ENCODE assay signal across 19 cellular contexts in genomic region chr16:2967721-2968161, GRCh38. TPM values are rescaled to one million over a fixed set of nuclear protein-coding genes. Genes with fewer than 3 reads are reported as not detected.
DNase-seq lines count a peak whose midpoint lies in the region; ATAC-seq and TF ChIP-seq lines count a peak whose summit lies in the region.
"Had no signal": no experiment of that assay in that cellular context is flagged by ENCODE, and none has a peak within 500 bp of the region (broad histone marks: within the 10 kb centered on the region; RNA-seq: fewer than 3 reads in every experiment).

No MANE protein-coding gene starts in this region.

- H3K27ac Mint-ChIP-seq in CD4-positive, CD25-positive, alpha-beta regulatory T cell = no peak overlapping the region
- H3K27ac Mint-ChIP-seq in GM23338 (no peak overlapping the region), mesothelial cell of epicardium (no peak overlapping the region)
- H3K27ac Mint-ChIP-seq in activated T-helper 17 cell treated with anti-CD3 and anti-CD28 coated beads, Interleukin-2, amount 50 U/mL, for 72 hours = no peak overlapping the region
- no peak overlapping the region for H3K27ac Mint-ChIP-seq in naive thymus-derived CD8-positive, alpha-beta T cell

- peaks cover 74% of the 10 kb centered on the region for H3K4me1 ChIP-seq in CD4-positive, CD25-positive, alpha-beta regulatory T cell (ENCODE audit: control insufficient read depth, insufficient read depth, low read length, poor library complexity, severe bottlenecking)
- H3K4me1 ChIP-seq in GM23338 (ENCODE audit: insufficient read depth) (peaks cover 20% of the 10 kb centered on the region; the same call in 1 of the 2 replicates), gastrocnemius medialis (peaks cover 16 to 45% of the 10 kb centered on the region in 2 donors)

- H3K9me3 ChIP-seq in CD4-positive, CD25-positive, alpha-beta regulatory T cell (ENCODE audit: control insufficient read depth in 2 of 2, low read length in 2 of 2) = no peaks in the 10 kb centered on the region
- no peaks in the 10 kb centered on the region for H3K9me3 ChIP-seq in gastrocnemius medialis
- H3K9me3 ChIP-seq: BE2C, tibial artery had no signal

- DNase-seq in CD4-positive, CD25-positive, alpha-beta regulatory T cell = no peak
- no peak for DNase-seq in GM23338 (ENCODE audit: low spot score)
- no peak for DNase-seq in naive thymus-derived CD8-positive, alpha-beta T cell
- DNase-seq in gastrocnemius medialis = no peak
- DNase-seq in NCI-H2081 (lab: John Stamatoyannopoulos, UW) = no peak
- DNase-seq in NCI-H345 (lab: John Stamatoyannopoulos, UW) = no peak
- DNase-seq in mesothelial cell of epicardium (ENCODE audit: low spot score in 2 of 2, unreplicated experiment in 2 of 2) = no peak
- DNase-seq: activated CD4-positive, CD25-positive, alpha-beta regulatory T cell; BE2C; DND-41; NCI-H187 treated with DMSO at 0.1 percent for 48 hours; NCI-H524; retina; SW 1271; tibial artery had no signal

- H3K36me3 ChIP-seq in CD4-positive, CD25-positive, alpha-beta regulatory T cell (ENCODE audit: control insufficient read depth, insufficient read depth, low read length) = no peaks in the 10 kb centered on the region
- H3K36me3 ChIP-seq in GM23338 (ENCODE audit: insufficient read depth) (no peaks in the 10 kb centered on the region), gastrocnemius medialis (no peaks in the 10 kb centered on the region)
- H3K36me3 ChIP-seq: tibial artery had no signal

- peak overlapping the region; percentile 68 to 87 (median 82) for H3K4me3 Mint-ChIP-seq in CD4-positive, CD25-positive, alpha-beta regulatory T cell
- peak overlapping the region; percentile 68; the same call in 2 of the 3 replicates for H3K4me3 Mint-ChIP-seq in GM23338
- H3K4me3 Mint-ChIP-seq in activated T-helper 17 cell treated with anti-CD3 and anti-CD28 coated beads, Interleukin-2, amount 50 U/mL, for 72 hours = peak overlapping the region; percentile 84
- peak overlapping the region in 8 of 10 donors; percentile 62 to 83 (median 73) for H3K4me3 Mint-ChIP-seq in naive thymus-derived CD8-positive, alpha-beta T cell
- H3K4me3 Mint-ChIP-seq in mesothelial cell of epicardium = no peak overlapping the region

- no peaks in the 10 kb centered on the region for H3K27me3 ChIP-seq in CD4-positive, CD25-positive, alpha-beta regulatory T cell (ENCODE audit: control insufficient read depth, insufficient read depth, low read length)
- H3K27me3 ChIP-seq in GM23338 (ENCODE audit: insufficient read depth) (peaks cover 45% of the 10 kb centered on the region), gastrocnemius medialis (peaks cover 54 to 56% (median 56%) of the 10 kb centered on the region in 3 donors)
- H3K27me3 ChIP-seq: BE2C had no signal

- no peak for ATAC-seq in CD4-positive, CD25-positive, alpha-beta regulatory T cell (ENCODE audit: low read depth in 2 of 2)
- ATAC-seq in GM23338 = no peak
- ATAC-seq in activated T-helper 17 cell treated with anti-CD3 and anti-CD28 coated beads, Interleukin-2, amount 50 U/mL, for 72 hours (replicated peaks) = no peak
- no peak for ATAC-seq in naive thymus-derived CD8-positive, alpha-beta T cell
- no peak for ATAC-seq in gastrocnemius medialis
- ATAC-seq: Panc1 had no signal

- POLR2A ChIA-PET in naive thymus-derived CD8-positive, alpha-beta T cell (lab: Charles Lee) = interaction anchor here (0.9 to 2.2 kb wide), 3 partner anchors 10 to 52 kb away, joined by 3 to 14 read pairs (median 3); partner anchors contain the start of genes PKMYT1 and TNFRSF12A

- H3F3A ChIP-seq in GM23338 (replicated peaks; ENCODE audit: low read depth) = peaks cover 36% of the 10 kb centered on the region

- TF ChIP-seq POLR2A in gastrocnemius medialis (IDR thresholded peaks at IDR 0.05) = no peak

- no peak overlapping the region for H3K4me3 ChIP-seq in CD4-positive, CD25-positive, alpha-beta regulatory T cell (ENCODE audit: low read depth, low read length)
- H3K4me3 ChIP-seq in GM23338 (peak overlapping the region; percentile 94), gastrocnemius medialis (no peak overlapping the region)

- in situ Hi-C loops in gastrocnemius medialis (cut with MboI; ENCODE audit: low sequenced_read_pairs in 4 of 4) = no loop called here

- H3K27ac ChIP-seq in CD4-positive, CD25-positive, alpha-beta regulatory T cell (ENCODE audit: insufficient read depth, low read length, poor library complexity, severe bottlenecking) = no peak overlapping the region
- H3K27ac ChIP-seq in GM23338 (ENCODE audit: low read depth) (no peak overlapping the region), gastrocnemius medialis (no peak overlapping the region)
- H3K27ac ChIP-seq: tibial artery had no signal

- TF ChIP-seq CTCF in GM23338 (conservative IDR thresholded peaks at IDR 0.05; ENCODE audit: low read depth in 2 of 2) = no peak
- TF ChIP-seq CTCF in gastrocnemius medialis (IDR thresholded peaks at IDR 0.05 in 4 of 5, conservative IDR thresholded peaks at IDR 0.05 in 1 of 5) = no peak
- no peak for TF ChIP-seq CTCF in mesothelial cell of epicardium (IDR thresholded peaks at IDR 0.05; ENCODE audit: unreplicated experiment)

- H3K4me1 Mint-ChIP-seq in CD4-positive, CD25-positive, alpha-beta regulatory T cell = peaks cover 0 to 48% (median 4%) of the 10 kb centered on the region in 4 donors
- H3K4me1 Mint-ChIP-seq in GM23338 (peaks cover 27% of the 10 kb centered on the region), mesothelial cell of epicardium (peaks cover 22% of the 10 kb centered on the region)
- peaks cover 12% of the 10 kb centered on the region for H3K4me1 Mint-ChIP-seq in activated T-helper 17 cell treated with anti-CD3 and anti-CD28 coated beads, Interleukin-2, amount 50 U/mL, for 72 hours
- peaks cover 15 to 37% (median 34%) of the 10 kb centered on the region in 4 donors for H3K4me1 Mint-ChIP-seq in naive thymus-derived CD8-positive, alpha-beta T cell

- H3K36me3 Mint-ChIP-seq in CD4-positive, CD25-positive, alpha-beta regulatory T cell = no peaks in the 10 kb centered on the region
- H3K36me3 Mint-ChIP-seq in GM23338 (ENCODE audit: low read depth) = peaks cover 15% of the 10 kb centered on the region
- H3K36me3 Mint-ChIP-seq in activated T-helper 17 cell treated with anti-CD3 and anti-CD28 coated beads, Interleukin-2, amount 50 U/mL, for 72 hours (ENCODE audit: low read depth) = peaks cover 20% of the 10 kb centered on the region
- H3K36me3 Mint-ChIP-seq in naive thymus-derived CD8-positive, alpha-beta T cell = no peaks in the 10 kb centered on the region
- peaks cover 1% of the 10 kb centered on the region for H3K36me3 Mint-ChIP-seq in mesothelial cell of epicardium

- H4K20me1 ChIP-seq in GM23338 (replicated peaks; ENCODE audit: insufficient read depth) = peaks cover 12% of the 10 kb centered on the region

- no peak overlapping the region for H2AFZ ChIP-seq in GM23338

- H3K79me2 ChIP-seq in GM23338 (replicated peaks; ENCODE audit: insufficient read depth) = no peaks in the 10 kb centered on the region

- peak overlapping the region; percentile 95; the same call in 1 of the 2 replicates for H3K4me2 ChIP-seq in GM23338

- peaks cover 42% of the 10 kb centered on the region for H3K27me3 Mint-ChIP-seq in CD4-positive, CD25-positive, alpha-beta regulatory T cell
- H3K27me3 Mint-ChIP-seq in GM23338 (ENCODE audit: insufficient read depth, low read depth, poor library complexity) (peaks cover 47% of the 10 kb centered on the region), mesothelial cell of epicardium (ENCODE audit: low read depth) (peaks cover 9% of the 10 kb centered on the region)
- peaks cover 8% of the 10 kb centered on the region for H3K27me3 Mint-ChIP-seq in activated T-helper 17 cell treated with anti-CD3 and anti-CD28 coated beads, Interleukin-2, amount 50 U/mL, for 72 hours
- H3K27me3 Mint-ChIP-seq in naive thymus-derived CD8-positive, alpha-beta T cell = peaks cover 3 to 51% (median 31%) of the 10 kb centered on the region in 5 donors

- H3K9me3 Mint-ChIP-seq in CD4-positive, CD25-positive, alpha-beta regulatory T cell = peaks cover 0 to 1% (median 0%) of the 10 kb centered on the region in 7 donors
- H3K9me3 Mint-ChIP-seq in GM23338 (no peaks in the 10 kb centered on the region), mesothelial cell of epicardium (no peaks in the 10 kb centered on the region)
- no peaks in the 10 kb centered on the region for H3K9me3 Mint-ChIP-seq in activated T-helper 17 cell treated with anti-CD3 and anti-CD28 coated beads, Interleukin-2, amount 50 U/mL, for 72 hours
- H3K9me3 Mint-ChIP-seq in naive thymus-derived CD8-positive, alpha-beta T cell = peaks cover 0 to 4% (median 0%) of the 10 kb centered on the region in 9 donors

- intact Hi-C loops in gastrocnemius medialis (cut with DNase I; ENCODE audit: low total_unique reads) = no loop called here

- H3K9me2 ChIP-seq in GM23338 (ENCODE audit: insufficient read depth) = no peaks in the 10 kb centered on the region

RNA-seq across cellular contexts. Expression of gene PAQR4, which starts 1.4 kb away (rescaled TPM):
- total RNA-seq in CD4-positive, CD25-positive, alpha-beta regulatory T cell = 5.6 TPM
- polyA plus RNA-seq in CD4-positive, CD25-positive, alpha-beta regulatory T cell = 1 to 10 TPM; 2.2 to 8.0 (median 4.4) TPM
- 17.7 and 29.3 TPM in 2 replicates for total RNA-seq in GM23338 (2014; rRNA removed; shearing (Covaris generic))
- polyA plus RNA-seq in GM23338 (2016; fragmentation: Nextera tagmentation; extraction: Ambion mirVana) = 7.0 and 8.8 TPM in 2 replicates
- total RNA-seq in activated T-helper 17 cell treated with anti-CD3 and anti-CD28 coated beads, Interleukin-2, amount 50 U/mL, for 72 hours = 10 to 100 TPM; 24.4 to 41.4 TPM
- under 1 TPM; 0.27 to 0.60 TPM for total RNA-seq in naive thymus-derived CD8-positive, alpha-beta T cell
- under 1 TPM in 2 of 3 donors, not detected in 1; 0.28 to 0.79 TPM for polyA plus RNA-seq in naive thymus-derived CD8-positive, alpha-beta T cell
- total RNA-seq in gastrocnemius medialis (10 to 100 TPM in 2 of 4 donors, 1 to 10 TPM in 2; 4.2 to 14.6 (median 10.2) TPM), mesothelial cell of epicardium (8.1 to 10.1 TPM (median 8.9 TPM) in 3 replicates)

RNA-seq across cellular contexts. Expression of gene KREMEN2, which starts 3.7 kb away (rescaled TPM):
- total RNA-seq in CD4-positive, CD25-positive, alpha-beta regulatory T cell = not detected
- polyA plus RNA-seq in CD4-positive, CD25-positive, alpha-beta regulatory T cell = not detected
- total RNA-seq in GM23338 (2014; rRNA removed; shearing (Covaris generic)) = 16.1 and 17.6 TPM in 2 replicates
- 4.7 and 4.9 TPM in 2 replicates for polyA plus RNA-seq in GM23338 (2016; fragmentation: Nextera tagmentation; extraction: Ambion mirVana)
- total RNA-seq in activated T-helper 17 cell treated with anti-CD3 and anti-CD28 coated beads, Interleukin-2, amount 50 U/mL, for 72 hours = not detected
- total RNA-seq in naive thymus-derived CD8-positive, alpha-beta T cell = not detected
- polyA plus RNA-seq in naive thymus-derived CD8-positive, alpha-beta T cell = not detected
- total RNA-seq in gastrocnemius medialis = not detected
- 27.3 to 30.5 TPM (median 29.1 TPM) in 3 replicates for total RNA-seq in mesothelial cell of epicardium
- total RNA-seq: liver had no signal
- polyA plus RNA-seq: liver had no signal

RNA-seq across cellular contexts. Expression of gene PKMYT1, which starts 12.5 kb away (rescaled TPM):
- 5.7 TPM for total RNA-seq in CD4-positive, CD25-positive, alpha-beta regulatory T cell
- polyA plus RNA-seq in CD4-positive, CD25-positive, alpha-beta regulatory T cell = 1 to 10 TPM; 1.5 to 7.2 (median 2.3) TPM
- 82.1 and 100 TPM in 2 replicates for total RNA-seq in GM23338 (2014; rRNA removed; shearing (Covaris generic))
- 90.9 and 104 TPM in 2 replicates for polyA plus RNA-seq in GM23338 (2016; fragmentation: Nextera tagmentation; extraction: Ambion mirVana)
- 100 to 1,000 TPM in 1 of 2 donors, 10 to 100 TPM in 1; 97.7 to 154 TPM for total RNA-seq in activated T-helper 17 cell treated with anti-CD3 and anti-CD28 coated beads, Interleukin-2, amount 50 U/mL, for 72 hours
- not detected for total RNA-seq in naive thymus-derived CD8-positive, alpha-beta T cell
- under 1 TPM in 1 of 3 donors, not detected in 2; 0.37 TPM for polyA plus RNA-seq in naive thymus-derived CD8-positive, alpha-beta T cell
- total RNA-seq in gastrocnemius medialis = 1 to 10 TPM in 2 of 4 donors, not detected in 2; 1.4 to 2.4 TPM
- 21.1 to 22.0 TPM (median 21.8 TPM) in 3 replicates for total RNA-seq in mesothelial cell of epicardium

RNA-seq across cellular contexts. Expression of gene CLDN9, which starts 45.0 kb away (rescaled TPM):
- total RNA-seq in CD4-positive, CD25-positive, alpha-beta regulatory T cell = not detected
- not detected for polyA plus RNA-seq in CD4-positive, CD25-positive, alpha-beta regulatory T cell
- 1.0 and 3.0 TPM in 2 replicates for total RNA-seq in GM23338 (2014; rRNA removed; shearing (Covaris generic))
- polyA plus RNA-seq in GM23338 (2016; fragmentation: Nextera tagmentation; extraction: Ambion mirVana) = 1.3 and 1.8 TPM in 2 replicates
- total RNA-seq in activated T-helper 17 cell treated with anti-CD3 and anti-CD28 coated beads, Interleukin-2, amount 50 U/mL, for 72 hours = under 1 TPM in 1 of 2 donors, not detected in 1; 0.15 TPM
- total RNA-seq in naive thymus-derived CD8-positive, alpha-beta T cell = not detected
- polyA plus RNA-seq in naive thymus-derived CD8-positive, alpha-beta T cell = not detected
- total RNA-seq in gastrocnemius medialis = under 1 TPM in 1 of 4 donors, not detected in 3; 0.40 TPM
- 5.4 to 5.7 TPM (median 5.4 TPM) in 3 replicates for total RNA-seq in mesothelial cell of epicardium
- total RNA-seq: fibroblast of villous mesenchyme had no signal

RNA-seq across cellular contexts. Expression of gene CLDN6, which starts 50.2 kb away (rescaled TPM):
- total RNA-seq in CD4-positive, CD25-positive, alpha-beta regulatory T cell = not detected
- polyA plus RNA-seq in CD4-positive, CD25-positive, alpha-beta regulatory T cell = not detected
- total RNA-seq in GM23338 (2014; rRNA removed; shearing (Covaris generic)) = 961 and 1,028 TPM in 2 replicates
- 537 and 551 TPM in 2 replicates for polyA plus RNA-seq in GM23338 (2016; fragmentation: Nextera tagmentation; extraction: Ambion mirVana)
- not detected for total RNA-seq in activated T-helper 17 cell treated with anti-CD3 and anti-CD28 coated beads, Interleukin-2, amount 50 U/mL, for 72 hours
- not detected for total RNA-seq in naive thymus-derived CD8-positive, alpha-beta T cell
- polyA plus RNA-seq in naive thymus-derived CD8-positive, alpha-beta T cell = not detected
- under 1 TPM in 1 of 4 donors, not detected in 3; 0.55 TPM for total RNA-seq in gastrocnemius medialis
- total RNA-seq in mesothelial cell of epicardium = 257 to 267 TPM (median 260 TPM) in 3 replicates
- total RNA-seq: fibroblast of villous mesenchyme had no signal
- polyA plus RNA-seq: liver had no signal

Comparison
In these comparisons a context has a peak if more than half of its experiments do, and no peak if none do; other contexts are left out.
1. RNA of gene KREMEN2, which starts 3.7 kb away (total RNA-seq): 27.3 to 30.5 TPM in mesothelial cell of epicardium and 16.1 to 17.6 TPM in GM23338; not detected in CD4-positive, CD25-positive, alpha-beta regulatory T cell (single experiment), not detected in naive thymus-derived CD8-positive, alpha-beta T cell, not detected in activated T-helper 17 cell treated with anti-CD3 and anti-CD28 coated beads, Interleukin-2, amount 50 U/mL, for 72 hours and not detected in gastrocnemius medialis; every median in the first group is over 10 times any median in the second.